Comparison of ENCODE assay signal across 8 cellular contexts in the genomic region with DNA sequence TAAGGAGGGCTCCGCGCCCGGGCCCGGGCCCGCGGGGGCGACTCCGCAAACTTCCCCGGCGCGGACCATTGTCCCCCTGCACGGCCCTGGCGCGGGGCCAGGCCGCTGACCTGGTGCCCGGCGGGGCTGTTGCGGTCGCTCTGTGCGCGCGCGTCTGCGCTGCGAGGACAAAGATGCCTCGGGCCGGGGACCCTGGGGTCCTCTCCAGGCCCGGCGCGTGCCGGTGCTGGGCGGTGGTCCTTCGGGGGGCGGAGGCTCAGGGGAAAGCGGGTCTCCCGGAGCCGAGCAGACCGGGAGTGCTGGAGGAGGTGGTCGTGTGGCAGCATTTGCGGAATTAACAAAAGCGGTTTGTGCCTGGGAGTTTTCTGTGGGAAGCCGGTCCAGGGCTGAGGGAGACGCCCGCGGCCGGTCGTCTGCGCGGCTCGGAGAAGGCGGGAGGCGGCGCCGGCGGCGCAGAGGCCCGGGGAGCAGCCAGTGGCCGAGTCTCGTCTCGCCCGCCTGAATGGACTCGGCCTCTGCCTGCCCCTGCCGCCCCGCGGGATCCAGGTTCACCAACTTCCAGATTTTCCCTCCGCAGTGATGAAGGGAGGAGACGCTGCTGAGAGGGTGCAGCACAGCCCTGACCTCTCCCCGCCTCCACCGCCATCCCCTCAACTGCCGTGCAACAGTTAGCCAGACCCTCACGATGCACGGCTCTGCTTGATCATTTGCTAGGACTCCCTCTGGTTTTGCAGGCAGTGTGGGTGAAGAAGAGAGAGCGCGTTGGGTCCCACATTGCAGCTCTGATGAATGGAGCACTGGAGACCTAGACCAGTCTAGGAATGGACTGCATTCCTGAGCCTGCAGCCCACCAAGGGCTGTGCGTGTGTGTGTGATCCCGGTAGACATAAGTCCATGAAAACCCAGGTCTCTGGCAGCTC. TPM values are rescaled to one million over a fixed set of nuclear protein-coding genes. Genes with fewer than 3 reads are reported as not detected.
DNase-seq lines count a peak whose midpoint lies in the region; ATAC-seq, FAIRE-seq and TF ChIP-seq lines count a peak whose summit lies in the region.

No MANE protein-coding gene starts in this region.

- H3K4me3 ChIP-seq in A549 (peak overlapping the region; percentile 94), HUES6 (ENCODE audit: low read depth, low read length) (peak overlapping the region; percentile 74), endothelial cell of umbilical vein (replicated peaks in 1 of 3; ENCODE audit: insufficient read depth in 1 of 3, low read depth in 1 of 3, low read length in 3 of 3) (peak overlapping the region; percentile 44 to 75 (median 67)), mononuclear cell (ENCODE audit: low read length) (peak overlapping the region; percentile 37)

- TF ChIP-seq RAD21 in A549 (conservative IDR thresholded peaks at IDR 0.05 in 1 of 2, IDR thresholded peaks at IDR 0.05 in 1 of 2) = no peak

- H2AFZ ChIP-seq in endothelial cell of umbilical vein (ENCODE audit: low read depth, low read length) = peak overlapping the region; percentile 96

- H3K27me3 ChIP-seq in HUES6 (ENCODE audit: control insufficient read depth, insufficient read depth, low read length) = peaks cover 50% of the 10 kb centered on the region
- H3K27me3 ChIP-seq in endothelial cell of umbilical vein (ENCODE audit: control insufficient read depth in 2 of 2, insufficient read depth in 2 of 2, low read length in 2 of 2) = peaks cover 2 to 11% of the 10 kb centered on the region in 2 experiments
- peaks cover 36% of the 10 kb centered on the region for H3K27me3 ChIP-seq in mononuclear cell (ENCODE audit: insufficient read depth, low read length)

- no peak for FAIRE-seq in A549 (lab: Jason Lieb, UNC)
- peak; percentile 42 for FAIRE-seq in endothelial cell of umbilical vein (lab: Jason Lieb, UNC)

- H3K27ac Mint-ChIP-seq in activated B cell treated with CpG ODN at 0.5 μM for 24 hours (no peak overlapping the region), type B pancreatic cell (peak overlapping the region; percentile 68)

- intact Hi-C loops in activated B cell treated with CpG ODN at 0.5 μM for 24 hours (cut with micrococcal nuclease) (loop anchor here (1.0 to 10.0 kb wide), 4 partner anchors 70 to 832 kb away; partner anchors contain the start of gene ASXL2), endothelial cell of umbilical vein (cut with micrococcal nuclease) (loop anchor here (1.0 to 5.0 kb wide), 6 partner anchors 36 to 155 kb away; partner anchors contain the start of gene DNAJC27)

- POLR2A ChIA-PET in A549 (lab: Yijun Ruan, JAX) (interaction anchor here (0.6 to 1.7 kb wide), 13 partner anchors 13 to 1573 kb away, joined by 3 to 14 read pairs (median 4); no protein-coding TSS in a partner anchor), activated B cell treated with CpG ODN at 0.5 μM for 24 hours (lab: Charles Lee) (no interaction called here), endothelial cell of umbilical vein (lab: Charles Lee) (no interaction called here)

- TF ChIP-seq CTCF in A549 (IDR thresholded peaks at IDR 0.05) = no peak
- TF ChIP-seq CTCF in GM13976 (IDR thresholded peaks at IDR 0.05; ENCODE audit: borderline replicate concordance, control extremely low read depth, extremely low read depth, insufficient read depth, missing control alignments) = no peak
- TF ChIP-seq CTCF in activated B cell treated with CpG ODN at 0.5 μM for 24 hours (IDR thresholded peaks at IDR 0.05) = no peak
- TF ChIP-seq CTCF in endothelial cell of umbilical vein (IDR thresholded peaks at IDR 0.05; ENCODE audit: extremely low read depth in 1 of 2, insufficient read depth in 1 of 2, low read depth in 1 of 2, low read length in 2 of 2) = no peak
- no peak for TF ChIP-seq CTCF in type B pancreatic cell (conservative IDR thresholded peaks at IDR 0.05)

- H3K27ac ChIP-seq in A549 (peak overlapping the region; percentile 90), HUES6 (ENCODE audit: low read depth, low read length) (no peak overlapping the region), endothelial cell of umbilical vein (ENCODE audit: insufficient read depth, low read depth, low read length) (no peak overlapping the region)

- H3K79me2 ChIP-seq in endothelial cell of umbilical vein (ENCODE audit: control insufficient read depth, insufficient read depth, low read length) = no peaks in the 10 kb centered on the region

- H3K9me1 ChIP-seq in endothelial cell of umbilical vein (replicated peaks; ENCODE audit: control insufficient read depth, extremely low read depth, insufficient read depth, low read length) = no peaks in the 10 kb centered on the region

- in situ Hi-C loops in GM13976 (cut with MboI; ENCODE audit: low sequenced_read_pairs, unreplicated experiment) = no loop called here

- H3K36me3 ChIP-seq in HUES6 (ENCODE audit: control insufficient read depth, insufficient read depth, low read length) (no peaks in the 10 kb centered on the region), endothelial cell of umbilical vein (ENCODE audit: control insufficient read depth in 2 of 2, extremely low read depth in 1 of 2, insufficient read depth in 2 of 2, low read length in 2 of 2) (no peaks in the 10 kb centered on the region)

- H3K9ac ChIP-seq in HUES6 (ENCODE audit: low read length) (peak overlapping the region; percentile 37), endothelial cell of umbilical vein (replicated peaks; ENCODE audit: extremely low read depth, insufficient read depth, low read length) (peak overlapping the region; percentile 40)

- TF ChIP-seq EP300 in A549 (IDR thresholded peaks at IDR 0.05) = no peak

- H3K27me3 Mint-ChIP-seq in activated B cell treated with CpG ODN at 0.5 μM for 24 hours = peaks cover 43% of the 10 kb centered on the region
- peaks cover 33% of the 10 kb centered on the region for H3K27me3 Mint-ChIP-seq in type B pancreatic cell

- no peak for TF ChIP-seq POLR2A in A549 (IDR thresholded peaks at IDR 0.05; ENCODE audit: low read length)
- TF ChIP-seq POLR2A in endothelial cell of umbilical vein (IDR thresholded peaks at IDR 0.05; ENCODE audit: low read depth, low read length) = no peak

- peak overlapping the region; percentile 84 for H3K4me3 Mint-ChIP-seq in activated B cell treated with CpG ODN at 0.5 μM for 24 hours
- peak overlapping the region; percentile 91 for H3K4me3 Mint-ChIP-seq in type B pancreatic cell

- CTCF ChIA-PET in A549 (lab: Yijun Ruan, JAX) (interaction anchor here (0.7 to 3.8 kb wide), 11 partner anchors 14 to 122 kb away, joined by 3 to 52 read pairs (median 6); no protein-coding TSS in a partner anchor), activated B cell treated with CpG ODN at 0.5 μM for 24 hours (lab: Charles Lee) (no interaction called here), endothelial cell of umbilical vein (lab: Charles Lee) (interaction anchor here (1.5 to 2.9 kb wide), 2 partner anchors 67 to 87 kb away, joined by 14 read pairs; no protein-coding TSS in a partner anchor)

- H3K4me1 Mint-ChIP-seq in activated B cell treated with CpG ODN at 0.5 μM for 24 hours = peaks cover 27% of the 10 kb centered on the region
- peaks cover 24% of the 10 kb centered on the region for H3K4me1 Mint-ChIP-seq in type B pancreatic cell (ENCODE audit: unreplicated experiment)

- 3% methylated on average over 44 of the region's 76 CpGs for WGBS in A549 (ENCODE audit: missing lambda C conversion rate)

- peak overlapping the region; percentile 99 for H3K4me2 ChIP-seq in A549
- H3K4me2 ChIP-seq in endothelial cell of umbilical vein (ENCODE audit: insufficient read depth, low read length) = peak overlapping the region; percentile 61

- no TSS peak for BruUV-seq in endothelial cell of umbilical vein (replicated peaks; lab: Mats Ljungman, UMichigan)

- peaks cover 28% of the 10 kb centered on the region for H3K4me1 ChIP-seq in A549
- peaks cover 11% of the 10 kb centered on the region for H3K4me1 ChIP-seq in HUES6 (ENCODE audit: control insufficient read depth, insufficient read depth, low read length)
- peaks cover 21% of the 10 kb centered on the region for H3K4me1 ChIP-seq in endothelial cell of umbilical vein (ENCODE audit: control insufficient read depth, extremely low read depth, insufficient read depth, low read length)
- H3K4me1 ChIP-seq in mononuclear cell (ENCODE audit: insufficient read depth, low read length) = peaks cover 20% of the 10 kb centered on the region

- no peaks in the 10 kb centered on the region for H3K36me3 Mint-ChIP-seq in activated B cell treated with CpG ODN at 0.5 μM for 24 hours (ENCODE audit: low read depth)
- peaks cover 3% of the 10 kb centered on the region for H3K36me3 Mint-ChIP-seq in type B pancreatic cell

- no peaks in the 10 kb centered on the region for H4K20me1 ChIP-seq in endothelial cell of umbilical vein (replicated peaks; ENCODE audit: control insufficient read depth, extremely low read depth, insufficient read depth, low read length)

- DNase-seq in A549 (ENCODE audit: low read depth in 1 of 2, low spot score in 1 of 2) = peak; percentile 32 to 35
- DNase-seq in GM13976 (ENCODE audit: low spot score) = peak; percentile 48
- no peak for DNase-seq in activated B cell treated with CpG ODN at 0.5 μM for 24 hours
- DNase-seq in endothelial cell of umbilical vein (ENCODE audit: low read depth, low spot score) = peak; percentile 26
- DNase-seq in type B pancreatic cell (ENCODE audit: extremely low spot score, unreplicated experiment) = no peak
- no peak for DNase-seq in putamen (ENCODE audit: low spot score)

- dilution Hi-C loops in endothelial cell of umbilical vein (cut with MboI; ENCODE audit: extremely low pct_ligation_motif_present, low sequenced_read_pairs) = no loop called here

- H3K9me3 Mint-ChIP-seq in activated B cell treated with CpG ODN at 0.5 μM for 24 hours (no peaks in the 10 kb centered on the region), type B pancreatic cell (no peaks in the 10 kb centered on the region)

- ATAC-seq in A549 = peak; percentile 61 to 62
- no peak for ATAC-seq in activated B cell treated with CpG ODN at 0.5 μM for 24 hours (ENCODE audit: low read depth)

- H3K9me3 ChIP-seq in A549 = no peaks in the 10 kb centered on the region
- no peaks in the 10 kb centered on the region for H3K9me3 ChIP-seq in HUES6 (ENCODE audit: control insufficient read depth, insufficient read depth, low read depth, low read length)
- no peaks in the 10 kb centered on the region for H3K9me3 ChIP-seq in endothelial cell of umbilical vein (replicated peaks; ENCODE audit: control insufficient read depth, insufficient read depth, low read length)
- H3K9me3 ChIP-seq in mononuclear cell (ENCODE audit: low read depth, low read length) = no peaks in the 10 kb centered on the region

RNA-seq across cellular contexts. Expression of gene EFR3B, which starts 0.7 kb away (rescaled TPM):
- polyA plus RNA-seq in A549 (2011; rRNA removed) (6.5 and 8.1 TPM in 2 replicates), A549 (2017; fragmentation: RNase III; extraction: RNeasy Plus Mini Kit Qiagen cat#74134 plus additional on column Dnase treatment) (10.4 to 13.1 TPM (median 12.5 TPM) in 3 replicates), endothelial cell of umbilical vein (0.15 and 0.21 TPM in 2 replicates)
- polyA plus RNA-seq in A549 (2012; cell fraction: cytosol; rRNA removed) = 6.0 and 7.6 TPM in 2 replicates
- 14.5 and 20.4 TPM in 2 replicates for polyA plus RNA-seq in A549 (2012; cell fraction: nucleus; rRNA removed)
- 23.8 and 25.5 TPM in 2 replicates for polyA minus RNA-seq in A549 (2011; rRNA and poly(A)+ RNA removed)
- total RNA-seq in activated B cell treated with CpG ODN at 0.5 μM for 24 hours (0.07 and 0.10 TPM in 2 replicates), endothelial cell of umbilical vein (0.58 and 0.77 TPM in 2 replicates), mononuclear cell (under 0.01 TPM), type B pancreatic cell (ENCODE audit: low replicate concordance) (5.3 and 12.4 TPM in 2 replicates)
- 0.15 and 0.17 TPM in 2 replicates for polyA plus RNA-seq in endothelial cell of umbilical vein (2011; cell fraction: cytosol; rRNA removed)
- polyA plus RNA-seq in endothelial cell of umbilical vein (2011; cell fraction: nucleus; rRNA removed) = 0.53 and 0.71 TPM in 2 replicates
- polyA plus RNA-seq in endothelial cell of umbilical vein (2012) = 0.83 and 1.1 TPM in 2 replicates
- polyA minus RNA-seq in endothelial cell of umbilical vein = 0.59 and 0.92 TPM in 2 replicates
- 1.6 TPM for polyA minus RNA-seq in endothelial cell of umbilical vein (2011; cell fraction: cytosol; rRNA and poly(A)+ RNA removed)
- 0.72 and 0.77 TPM in 2 replicates for polyA minus RNA-seq in endothelial cell of umbilical vein (2011; cell fraction: nucleus; rRNA and poly(A)+ RNA removed)

Comparison
In these comparisons a context has a peak if more than half of its experiments do, and no peak if none do; other contexts are left out.
1. DNase-seq: peak in A549 (2 of 2), GM13976 (single experiment) and endothelial cell of umbilical vein (single experiment); none in activated B cell treated with CpG ODN at 0.5 μM for 24 hours (single experiment), type B pancreatic cell (single experiment) and putamen (single experiment).
2. H3K27ac ChIP-seq: peak in A549 (2 of 2); none in HUES6 (single experiment) and endothelial cell of umbilical vein (single experiment).
3. H3K4me3 ChIP-seq: peak in every context shown above with its lines; median percentile 94 in A549; 74 in HUES6; 67 in endothelial cell of umbilical vein; 37 in mononuclear cell.